Comparison of ENCODE assay signal across 9 cellular contexts in the genomic region with DNA sequence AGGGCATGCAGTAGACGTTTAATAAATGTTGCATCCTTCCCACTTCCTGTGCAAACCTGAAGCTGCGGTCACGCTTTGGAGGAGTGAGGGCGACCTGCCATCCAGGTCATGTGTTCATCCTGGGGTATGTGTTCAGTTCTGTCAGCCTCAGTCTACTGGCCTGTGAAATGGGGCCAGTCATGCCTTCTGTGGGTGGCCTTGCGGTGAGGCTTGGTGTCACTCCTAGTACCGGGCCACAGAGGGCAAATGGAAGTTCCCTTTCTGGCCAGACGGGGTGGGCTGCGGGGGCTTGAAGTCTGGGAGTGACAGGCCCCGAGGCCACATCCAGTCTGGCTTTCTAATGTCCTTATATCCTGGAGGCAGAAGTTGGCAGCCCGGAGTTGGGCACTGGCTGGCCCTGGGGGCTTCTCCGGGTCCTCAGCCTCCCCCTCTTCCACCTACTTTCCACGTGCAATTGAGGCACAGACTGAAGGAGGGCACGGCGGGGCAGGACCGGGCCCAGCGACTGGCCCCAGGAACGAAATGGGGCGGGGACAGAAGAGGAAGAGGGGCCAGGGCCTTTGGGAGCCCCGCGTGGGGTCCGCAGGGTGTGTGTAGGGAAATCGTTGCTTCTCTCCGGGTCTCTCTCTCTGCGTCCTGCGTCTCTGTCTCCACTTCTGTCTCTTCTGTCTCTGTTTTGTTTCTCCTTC. TPM values are rescaled to one million over a fixed set of nuclear protein-coding genes. Genes with fewer than 3 reads are reported as not detected.
DNase-seq lines count a peak whose midpoint lies in the region; ATAC-seq and TF ChIP-seq lines count a peak whose summit lies in the region.
"Had no signal": no experiment of that assay in that cellular context is flagged by ENCODE, and none has a peak within 500 bp of the region (broad histone marks: within the 10 kb centered on the region; RNA-seq: fewer than 3 reads in every experiment).

No MANE protein-coding gene starts in this region.

- H3K27me3 Mint-ChIP-seq in activated CD8-positive, alpha-beta T cell treated with anti-CD3 and anti-CD28 coated beads for 36 hours = peaks cover 30% of the 10 kb centered on the region

- ATAC-seq in Right ventricle myocardium inferior (peak; percentile 0), HG03378 (IDR thresholded peaks at IDR 0.05; ENCODE audit: unreplicated experiment) (no peak)
- ATAC-seq in activated CD8-positive, alpha-beta T cell treated with anti-CD3 and anti-CD28 coated beads for 36 hours = peak; percentile 5

- peaks cover 45% of the 10 kb centered on the region for H3K4me1 ChIP-seq in left ventricle myocardium inferior
- H3K4me1 ChIP-seq in skeletal muscle tissue (ENCODE audit: control insufficient read depth in 3 of 3, insufficient read depth in 3 of 3, low read length in 3 of 3) = peaks cover 15 to 37% (median 35%) of the 10 kb centered on the region in 3 donors

- peak overlapping the region; percentile 81 for H3K27ac Mint-ChIP-seq in activated CD8-positive, alpha-beta T cell treated with anti-CD3 and anti-CD28 coated beads for 36 hours

- peak overlapping the region; percentile 72 to 87 (median 83) for H3K9ac ChIP-seq in skeletal muscle tissue (ENCODE audit: low read depth in 1 of 3, low read length in 3 of 3)

- no peaks in the 10 kb centered on the region for H3K27me3 ChIP-seq in left ventricle myocardium inferior (ENCODE audit: low read depth)
- no peaks in the 10 kb centered on the region for H3K27me3 ChIP-seq in skeletal muscle tissue (ENCODE audit: control insufficient read depth in 3 of 3, insufficient read depth in 3 of 3, low read length in 3 of 3)

- peaks cover 62% of the 10 kb centered on the region for H3K4me1 Mint-ChIP-seq in activated CD8-positive, alpha-beta T cell treated with anti-CD3 and anti-CD28 coated beads for 36 hours (ENCODE audit: low read depth)

- intact Hi-C loops in Right ventricle myocardium inferior (cut with DNase I) (loop anchor here (2.0 kb wide), 1 partner anchor 29 kb away; the partner anchor contains the start of gene CDC37), cardiac septum (cut with DNase I) (no loop called here), left ventricle myocardium inferior (cut with micrococcal nuclease) (no loop called here)
- intact Hi-C loops in activated CD8-positive, alpha-beta T cell treated with anti-CD3 and anti-CD28 coated beads for 36 hours (cut with micrococcal nuclease) = no loop called here

- H3K27ac ChIP-seq in left ventricle myocardium inferior (replicated peaks) = peak overlapping the region; percentile 87
- peak overlapping the region; percentile 96 for H3K27ac ChIP-seq in skeletal muscle tissue (ENCODE audit: low read depth, low read length)
- H3K27ac ChIP-seq: cardiac muscle cell had no signal

- CTCF ChIA-PET in activated CD8-positive, alpha-beta T cell treated with anti-CD3 and anti-CD28 coated beads for 36 hours (lab: Charles Lee) = interaction anchor here (1.2 to 22.7 kb wide), 2 partner anchors 10 to 22 kb away, joined by 4 to 587 read pairs; partner anchors contain the start of gene CDC37

- H3K36me3 ChIP-seq in left ventricle myocardium inferior (no peaks in the 10 kb centered on the region), skeletal muscle tissue (ENCODE audit: control insufficient read depth in 3 of 3, insufficient read depth in 3 of 3, low read length in 3 of 3) (peaks cover 0 to 2% (median 0%) of the 10 kb centered on the region in 3 donors)
- H3K36me3 ChIP-seq: cardiac muscle cell had no signal

- TF ChIP-seq CTCF in activated CD8-positive, alpha-beta T cell treated with anti-CD3 and anti-CD28 coated beads for 36 hours (IDR thresholded peaks at IDR 0.05) = no peak
- no peak for TF ChIP-seq CTCF in left ventricle myocardium inferior (IDR thresholded peaks at IDR 0.05; ENCODE audit: borderline replicate concordance)

- H3K4me3 Mint-ChIP-seq in activated CD8-positive, alpha-beta T cell treated with anti-CD3 and anti-CD28 coated beads for 36 hours = peak overlapping the region; percentile 70

- DNase-seq in Right ventricle myocardium inferior (ENCODE audit: missing footprints) (peak; percentile 68), cardiac septum (ENCODE audit: low spot score) (no peak), left ventricle myocardium inferior (peak; percentile 32), GM19238 (ENCODE audit: insufficient read length, low spot score) (no peak), NCI-H2107 treated with DMSO at 0.1 percent for 48 hours (lab: John Stamatoyannopoulos, UW; ENCODE audit: unreplicated experiment) (no peak)
- peak; percentile 82 for DNase-seq in activated CD8-positive, alpha-beta T cell treated with anti-CD3 and anti-CD28 coated beads for 36 hours

- H3K36me3 Mint-ChIP-seq in activated CD8-positive, alpha-beta T cell treated with anti-CD3 and anti-CD28 coated beads for 36 hours (ENCODE audit: low read depth) = peaks cover 16% of the 10 kb centered on the region

- H3K4me3 ChIP-seq in left ventricle myocardium inferior (peak overlapping the region; percentile 86), skeletal muscle tissue (ENCODE audit: low read length in 3 of 3) (peak overlapping the region; percentile 74 to 90 (median 74))

- POLR2A ChIA-PET in activated CD8-positive, alpha-beta T cell treated with anti-CD3 and anti-CD28 coated beads for 36 hours (lab: Charles Lee) = interaction anchor here (0.8 to 2.4 kb wide), 3 partner anchors 11 to 26 kb away, joined by 3 to 9 read pairs (median 5); partner anchors contain the start of gene PDE4A

- H3K9me3 ChIP-seq in left ventricle myocardium inferior (replicated peaks) (no peaks in the 10 kb centered on the region), skeletal muscle tissue (ENCODE audit: control insufficient read depth in 3 of 3, low read length in 3 of 3) (no peaks in the 10 kb centered on the region)

- H3K9me3 Mint-ChIP-seq in activated CD8-positive, alpha-beta T cell treated with anti-CD3 and anti-CD28 coated beads for 36 hours = peaks cover 3% of the 10 kb centered on the region

RNA-seq across cellular contexts. Expression of gene PDE4A, which starts 11.1 kb away (rescaled TPM):
- total RNA-seq in Right ventricle myocardium inferior (37.0 TPM), cardiac septum (8.2 TPM), left ventricle myocardium inferior (20.0 TPM), skeletal muscle tissue (1.0 TPM)
- total RNA-seq in activated CD8-positive, alpha-beta T cell treated with anti-CD3 and anti-CD28 coated beads for 36 hours = 10 to 100 TPM; 24.6 to 25.5 TPM

RNA-seq across cellular contexts. Expression of gene CDC37, which starts 28.1 kb away (rescaled TPM):
- total RNA-seq in Right ventricle myocardium inferior = 155 TPM
- 140 TPM for total RNA-seq in cardiac septum
- total RNA-seq in activated CD8-positive, alpha-beta T cell treated with anti-CD3 and anti-CD28 coated beads for 36 hours = 100 to 1,000 TPM; 236 to 238 TPM
- total RNA-seq in left ventricle myocardium inferior = 142 TPM
- total RNA-seq in skeletal muscle tissue = 73.1 TPM

RNA-seq across cellular contexts. Expression of gene TYK2, which starts 51.0 kb away (rescaled TPM):
- total RNA-seq in Right ventricle myocardium inferior (67.1 TPM), cardiac septum (66.2 TPM), left ventricle myocardium inferior (55.1 TPM), skeletal muscle tissue (38.1 TPM)
- total RNA-seq in activated CD8-positive, alpha-beta T cell treated with anti-CD3 and anti-CD28 coated beads for 36 hours = 100 to 1,000 TPM; 143 TPM

Comparison
In these comparisons a context has a peak if more than half of its experiments do, and no peak if none do; other contexts are left out.
1. DNase-seq: peak in Right ventricle myocardium inferior (single experiment), activated CD8-positive, alpha-beta T cell treated with anti-CD3 and anti-CD28 coated beads for 36 hours (single experiment) and left ventricle myocardium inferior (single experiment); none in cardiac septum (single experiment), GM19238 (single experiment) and NCI-H2107 treated with DMSO at 0.1 percent for 48 hours (single experiment).